Comparison of ENCODE assay signal across 8 cellular contexts in genomic region chr2:148020358-148021058, GRCh38. TPM values are rescaled to one million over a fixed set of nuclear protein-coding genes. Genes with fewer than 3 reads are reported as not detected.
DNase-seq lines count a peak whose midpoint lies in the region; ATAC-seq and TF ChIP-seq lines count a peak whose summit lies in the region.

TSS of gene ORC4 (minus strand) at chr2:148020737. CDS start at chr2:147975958, 44,779 bp downstream.

- WGBS in right cardiac atrium = under 1% methylated on average over 45 of the region's 45 CpGs

- H3K27me3 ChIP-seq in right cardiac atrium (ENCODE audit: control insufficient read depth, insufficient read depth) (no peaks in the 10 kb centered on the region), uterus (no peaks in the 10 kb centered on the region)

- peak; percentile 49 to 65 for TF ChIP-seq POLR2A in uterus (IDR thresholded peaks at IDR 0.05)

- DNase-seq in NCI-H187 treated with DMSO at 0.1 percent for 48 hours (lab: John Stamatoyannopoulos, UW) (peak; percentile 97), anterior cingulate cortex (lab: John Stamatoyannopoulos, UW) (peak; percentile 87 to 99 (median 97)), right cardiac atrium (peak; percentile 98 to 99 (median 99)), pulmonary artery endothelial cell (ENCODE audit: low read depth, low spot score) (peak; percentile 98), uterus (peak; percentile 97 to 99)

- H3K4me3 ChIP-seq in right cardiac atrium (ENCODE audit: low read length) = peak within 1 kb of the TSS; percentile 86
- peak within 1 kb of the TSS; percentile 80 to 98 for H3K4me3 ChIP-seq in uterus

- no peaks in the 10 kb centered on the region for H3K9me3 ChIP-seq in right cardiac atrium (ENCODE audit: control insufficient read depth, low read length)
- no peaks in the 10 kb centered on the region for H3K9me3 ChIP-seq in uterus

- no peaks in the 10 kb centered on the region for H3K36me3 ChIP-seq in uterus

- H3K27ac ChIP-seq in right cardiac atrium (ENCODE audit: low read length) (peak within 1 kb of the TSS; percentile 91), uterus (peak within 1 kb of the TSS; percentile 97)

- TF ChIP-seq CTCF in uterus (IDR thresholded peaks at IDR 0.05) = peak; percentile 2 to 29 (median 16)

- intact Hi-C loops in T-helper 2 cell treated with Interferon-gamma antibody and Interleukin-4, amounts not matched to agents 100 ng/mL and 5 ng/mL, for 36 hours (cut with micrococcal nuclease) = loop anchor here (1.0 to 5.0 kb wide), 13 partner anchors 92 to 1567 kb away; partner anchors contain the start of gene MMADHC
- intact Hi-C loops in right cardiac atrium (cut with DNase I) = no loop called here
- intact Hi-C loops in uterus (cut with DNase I; ENCODE audit: low total_unique reads) = no loop called here

- H3K4me1 ChIP-seq in right cardiac atrium (ENCODE audit: control insufficient read depth, insufficient read depth, low read length) (peaks cover 2% of the 10 kb centered on the region), uterus (peaks cover 0 to 15% of the 10 kb centered on the region in 2 donors)

- ATAC-seq in GM18502 (IDR thresholded peaks at IDR 0.05; ENCODE audit: poor library complexity, unreplicated experiment) (peak; percentile 81), HG02970 (IDR thresholded peaks at IDR 0.05; ENCODE audit: low FRiP score, unreplicated experiment) (peak; percentile 90), right cardiac atrium (peak; percentile 99)

RNA-seq across cellular contexts. Expression of gene ORC4, which starts in this region (rescaled TPM):
- 29.1 and 31.3 TPM in 2 replicates for total RNA-seq in T-helper 2 cell treated with Interferon-gamma antibody and Interleukin-4, amounts not matched to agents 100 ng/mL and 5 ng/mL, for 36 hours
- 10 to 100 TPM; 36.7 to 55.2 (median 45.8) TPM for total RNA-seq in right cardiac atrium
- 13.9 TPM for polyA plus RNA-seq in right cardiac atrium
- 25.9 and 51.6 TPM in 2 replicates for total RNA-seq in pulmonary artery endothelial cell
- total RNA-seq in uterus = 100 to 1,000 TPM in 1 of 4 donors, 10 to 100 TPM in 2, 1 to 10 TPM in 1; 5.4 to 146 (median 65.0) TPM

Comparison
In these comparisons a context has a peak if more than half of its experiments do, and no peak if none do; other contexts are left out.
1. Peak in every context shown above with its lines: DNase-seq, ATAC-seq, H3K4me3 ChIP-seq and H3K27ac ChIP-seq.